1 cellular context compared by ENCODE assay signal in the genomic region with DNA sequence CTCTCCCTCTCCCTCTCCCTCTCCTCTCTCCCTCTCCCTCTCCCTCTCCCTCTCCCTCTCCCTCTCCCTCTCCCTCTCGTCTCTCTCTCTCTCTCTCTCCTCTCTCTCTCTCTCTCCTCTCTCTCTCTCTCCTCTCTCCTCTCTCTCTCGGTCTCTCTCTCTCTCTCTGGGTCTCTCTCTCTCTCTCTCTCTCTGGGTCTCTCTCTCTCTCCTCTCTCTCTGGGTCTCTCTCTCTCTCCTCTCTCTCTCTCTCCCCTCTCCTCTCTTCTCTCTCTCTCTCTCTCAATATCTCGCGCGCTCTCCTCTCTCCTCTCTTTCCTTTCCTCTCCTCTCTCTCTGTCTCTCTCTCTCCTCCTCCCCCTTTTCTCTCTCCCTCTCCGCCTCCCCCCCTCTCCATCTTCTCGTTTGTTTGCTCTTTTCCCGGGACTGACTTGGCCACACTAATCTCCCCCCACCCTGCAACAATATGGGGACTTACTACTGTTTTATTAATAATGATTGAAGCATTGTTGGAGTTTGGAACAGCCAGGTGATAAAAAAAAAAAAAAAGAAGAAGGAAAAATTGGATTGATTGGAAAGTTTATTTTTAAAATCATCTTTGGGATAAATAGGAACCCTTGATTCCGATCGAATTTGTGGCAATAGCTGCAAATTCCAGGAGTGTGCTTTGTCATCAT.
TF ChIP-seq lines count a peak whose summit lies in the region.

No MANE protein-coding gene starts in this region.

TF ChIP-seq in SK-N-SH, 30 proteins besides CTCF, POLR2A, EP300 and RAD21 (continued from another document):
- TF ChIP-seq USF1 (IDR thresholded peaks at IDR 0.05; ENCODE audit: borderline replicate concordance, low read depth), result no peak
- TF ChIP-seq TCF12 (IDR thresholded peaks at IDR 0.05), result no peak
